ENCODE assay signal across 29 cellular contexts in the genomic region with DNA sequence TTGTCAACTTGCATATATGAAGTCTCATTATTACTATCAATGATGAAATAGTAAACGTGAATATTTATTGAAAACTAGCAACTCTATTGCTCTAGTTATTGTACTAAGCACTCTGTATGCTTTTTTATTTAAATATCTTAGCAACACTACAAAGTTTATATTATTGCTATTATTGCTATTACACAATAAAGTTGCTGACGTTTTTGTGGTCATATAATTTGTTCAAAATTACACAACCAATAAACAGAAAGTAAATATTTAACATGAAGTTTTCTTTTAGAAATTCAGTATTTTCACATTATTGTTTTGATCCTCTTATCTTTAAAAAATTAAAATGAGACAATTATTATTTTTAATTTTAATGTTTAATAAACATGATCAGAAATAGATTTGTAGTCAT.
"Had no signal": no experiment of that assay in that cellular context is flagged by ENCODE, and none has a peak within 500 bp of the region (broad histone marks: within the 10 kb centered on the region; RNA-seq: fewer than 3 reads in every experiment).

No MANE protein-coding gene starts in this region.

- H3K36me3 Mint-ChIP-seq: immature natural killer cell; mesothelial cell of epicardium; neural progenitor cell; stimulated activated memory B cell treated with anti-CD40 and anti-IgM and Interleukin-4, amounts not matched to agents 10 μg/mL and 1 μg/mL and 100 μg/mL, for 72 hours; type B pancreatic cell had no signal

- DNase-seq: cerebellar nuclear complex; cortex of kidney; foreskin keratinocyte; glutamatergic neuron; heart right ventricle; hypothalamus; immature natural killer cell; mesenchymal stem cell; mucosa of descending colon; naive thymus-derived CD4-positive, alpha-beta T cell; sigmoid colon; spleen; stimulated activated CD4-positive, alpha-beta T cell treated with anti-CD3 and anti-CD28 coated beads, Interleukin-4, amount 100 ng/mL, for 4 hours; stimulated activated naive CD8-positive, alpha-beta T cell treated with anti-CD3 and anti-CD28 coated beads, Interleukin-15, Interleukin-2, amounts not matched to agents 100 U/mL and 50 U/mL, for 24 hours; substantia nigra; testis; tibial artery had no signal

- H3K27ac Mint-ChIP-seq: immature natural killer cell; mesothelial cell of epicardium; naive thymus-derived CD4-positive, alpha-beta T cell; nephron; neural progenitor cell; stimulated activated memory B cell treated with anti-CD40 and anti-IgM and Interleukin-4, amounts not matched to agents 10 μg/mL and 1 μg/mL and 100 μg/mL, for 72 hours; type B pancreatic cell had no signal

- ATAC-seq: esophagus mucosa; foreskin keratinocyte; heart right ventricle; left lobe of liver; mucosa of descending colon; naive thymus-derived CD4-positive, alpha-beta T cell; stimulated activated memory B cell treated with anti-CD40 and anti-IgM and Interleukin-4, amounts not matched to agents 10 μg/mL and 1 μg/mL and 100 μg/mL, for 72 hours; stimulated activated naive CD8-positive, alpha-beta T cell treated with anti-CD3 and anti-CD28 coated beads, Interleukin-15, Interleukin-2, amounts not matched to agents 100 U/mL and 50 U/mL, for 24 hours had no signal

- H3K27me3 ChIP-seq: foreskin keratinocyte, heart right ventricle, neural progenitor cell, right atrium auricular region, sigmoid colon, spleen, testis, tibial artery had no signal

- H3K4me3 Mint-ChIP-seq: immature natural killer cell; mesothelial cell of epicardium; naive thymus-derived CD4-positive, alpha-beta T cell; nephron; neural progenitor cell; stimulated activated memory B cell treated with anti-CD40 and anti-IgM and Interleukin-4, amounts not matched to agents 10 μg/mL and 1 μg/mL and 100 μg/mL, for 72 hours; type B pancreatic cell had no signal

- H3K4me1 Mint-ChIP-seq: immature natural killer cell; mesothelial cell of epicardium; naive thymus-derived CD4-positive, alpha-beta T cell; nephron; neural progenitor cell; stimulated activated memory B cell treated with anti-CD40 and anti-IgM and Interleukin-4, amounts not matched to agents 10 μg/mL and 1 μg/mL and 100 μg/mL, for 72 hours had no signal

- H3K4me3 ChIP-seq: heart right ventricle, mucosa of descending colon, neural progenitor cell, prostate gland, right atrium auricular region, sigmoid colon, spleen, testis, tibial artery had no signal

- H3K36me3 ChIP-seq: heart right ventricle, neural progenitor cell, prostate gland, right atrium auricular region, sigmoid colon, spleen, tibial artery had no signal

- H3K27ac ChIP-seq: epithelial cell of prostate, foreskin keratinocyte, heart right ventricle, neural progenitor cell, prostate gland, right atrium auricular region, sigmoid colon, spleen, testis, tibial artery had no signal

- H3K9me3 Mint-ChIP-seq: nephron, type B pancreatic cell had no signal

- FAIRE-seq: keratinocyte, urothelium cell line had no signal

- H3K4me1 ChIP-seq: foreskin keratinocyte, heart right ventricle, neural progenitor cell, prostate gland, right atrium auricular region, sigmoid colon, spleen, testis, tibial artery had no signal

- H3K9me3 ChIP-seq: mucosa of descending colon, prostate gland, right atrium auricular region, sigmoid colon, testis, tibial artery had no signal

- H3K27me3 Mint-ChIP-seq: naive thymus-derived CD4-positive, alpha-beta T cell; stimulated activated memory B cell treated with anti-CD40 and anti-IgM and Interleukin-4, amounts not matched to agents 10 μg/mL and 1 μg/mL and 100 μg/mL, for 72 hours; type B pancreatic cell had no signal
